10 cellular contexts compared by ENCODE assay signal in genomic region chr4:48483777-48484493, GRCh38. TPM values are rescaled to one million over a fixed set of nuclear protein-coding genes. Genes with fewer than 3 reads are reported as not detected.
DNase-seq lines count a peak whose midpoint lies in the region; ATAC-seq and TF ChIP-seq lines count a peak whose summit lies in the region.
"Had no signal": no experiment of that assay in that cellular context is flagged by ENCODE, and none has a peak within 500 bp of the region (broad histone marks: within the 10 kb centered on the region; RNA-seq: fewer than 3 reads in every experiment).

No MANE protein-coding gene starts in this region.

- ATAC-seq in HG02973 (IDR thresholded peaks at IDR 0.05; ENCODE audit: unreplicated experiment) (no peak), HG03442 (IDR thresholded peaks at IDR 0.05; ENCODE audit: unreplicated experiment) (no peak)

- peak; percentile 27 to 37 for DNase-seq in NCI-H2081 (lab: John Stamatoyannopoulos, UW)
- DNase-seq in NCI-H2081 treated with DMSO at 0.1 percent for 48 hours (lab: John Stamatoyannopoulos, UW): no peak
- no peak for DNase-seq in activated CD4-positive, alpha-beta memory T cell treated with anti-CD3 and anti-CD28 coated beads, Interleukin-2, amount 10 ng/mL, durations not matched to agents 7 days and 5 days
- DNase-seq in iPS DF 6.9 (ENCODE audit: low read depth, low spot score): no peak
- DNase-seq in spleen: peak; percentile 72
- no peak for DNase-seq in inferior parietal cortex (ENCODE audit: extremely low spot score)
- DNase-seq: stimulated activated naive CD4-positive, alpha-beta T cell treated with Interleukin-2 at 50 U/mL for 16 hours had no signal

- H3K4me1 ChIP-seq in iPS DF 6.9 (ENCODE audit: control insufficient read depth, insufficient read depth, low read length) (peaks cover 1% of the 10 kb centered on the region; the same call in 1 of the 2 replicates), spleen (peaks cover 8 to 20% (median 15%) of the 10 kb centered on the region in 6 donors)

- CTCF ChIA-PET in activated CD4-positive, alpha-beta memory T cell treated with anti-CD3 and anti-CD28 coated beads, Interleukin-2, amount 10 ng/mL, durations not matched to agents 7 days and 5 days (lab: Charles Lee): no interaction called here

- H3K4me3 Mint-ChIP-seq in activated CD4-positive, alpha-beta memory T cell treated with anti-CD3 and anti-CD28 coated beads, Interleukin-2, amount 10 ng/mL, durations not matched to agents 7 days and 5 days: peak overlapping the region; percentile 23

- no CpG with 5 or more reads among the region's 66 CpGs for WGBS in iPS DF 6.9 (ENCODE audit: insufficient coverage, insufficient read length)
- 8 to 13% (median 10%) methylated on average over 56 to 66 of the region's 66 CpGs for WGBS in spleen, 5 donors

- intact Hi-C loops in spleen (cut with DNase I; ENCODE audit: low total_unique reads): no loop called here

- peaks cover 16% of the 10 kb centered on the region for H3K4me1 Mint-ChIP-seq in activated CD4-positive, alpha-beta memory T cell treated with anti-CD3 and anti-CD28 coated beads, Interleukin-2, amount 10 ng/mL, durations not matched to agents 7 days and 5 days

- TF ChIP-seq POLR2A in spleen (IDR thresholded peaks at IDR 0.05): no peak

- POLR2A ChIA-PET in activated CD4-positive, alpha-beta memory T cell treated with anti-CD3 and anti-CD28 coated beads, Interleukin-2, amount 10 ng/mL, durations not matched to agents 7 days and 5 days (lab: Charles Lee): interaction anchor here (1.1 kb wide), 1 partner anchor 141 kb away, joined by 3 read pairs; no protein-coding TSS in a partner anchor

- H3K4me3 ChIP-seq in iPS DF 6.9 (ENCODE audit: low read length): peak overlapping the region; percentile 52; the same call in 1 of the 2 replicates
- peak overlapping the region; percentile 17 to 67 (median 29) for H3K4me3 ChIP-seq in spleen

- no peak overlapping the region for H3K27ac Mint-ChIP-seq in activated CD4-positive, alpha-beta memory T cell treated with anti-CD3 and anti-CD28 coated beads, Interleukin-2, amount 10 ng/mL, durations not matched to agents 7 days and 5 days

- no peaks in the 10 kb centered on the region for H3K36me3 Mint-ChIP-seq in activated CD4-positive, alpha-beta memory T cell treated with anti-CD3 and anti-CD28 coated beads, Interleukin-2, amount 10 ng/mL, durations not matched to agents 7 days and 5 days (ENCODE audit: low read depth)

- no peaks in the 10 kb centered on the region for H3K9me3 Mint-ChIP-seq in activated CD4-positive, alpha-beta memory T cell treated with anti-CD3 and anti-CD28 coated beads, Interleukin-2, amount 10 ng/mL, durations not matched to agents 7 days and 5 days

- no peaks in the 10 kb centered on the region for H3K9me3 ChIP-seq in iPS DF 6.9 (ENCODE audit: control insufficient read depth, insufficient read depth, low read length)
- H3K9me3 ChIP-seq in spleen: no peaks in the 10 kb centered on the region

- H3K36me3 ChIP-seq in iPS DF 6.9 (ENCODE audit: control insufficient read depth, insufficient read depth, low read length): no peaks in the 10 kb centered on the region
- no peaks in the 10 kb centered on the region for H3K36me3 ChIP-seq in spleen

- TF ChIP-seq CTCF in spleen (IDR thresholded peaks at IDR 0.05 in 8 of 11, conservative IDR thresholded peaks at IDR 0.05 in 3 of 11): no peak

- no peak overlapping the region for H3K27ac ChIP-seq in iPS DF 6.9 (ENCODE audit: low read length)
- H3K27ac ChIP-seq in spleen: no peak overlapping the region

- H3K27me3 Mint-ChIP-seq in activated CD4-positive, alpha-beta memory T cell treated with anti-CD3 and anti-CD28 coated beads, Interleukin-2, amount 10 ng/mL, durations not matched to agents 7 days and 5 days: peaks cover 66% of the 10 kb centered on the region

- H3K27me3 ChIP-seq in iPS DF 6.9 (ENCODE audit: control insufficient read depth, insufficient read depth, low read length) (peaks cover 24% of the 10 kb centered on the region), spleen (replicated peaks in 1 of 7) (peaks cover 0 to 92% (median 75%) of the 10 kb centered on the region in 7 donors)

RNA-seq across cellular contexts. Expression of gene SLC10A4, which starts 0.8 kb away (rescaled TPM):
- not detected for total RNA-seq in activated CD4-positive, alpha-beta memory T cell treated with anti-CD3 and anti-CD28 coated beads, Interleukin-2, amount 10 ng/mL, durations not matched to agents 7 days and 5 days
- under 1 TPM in 2 of 7 donors, not detected in 5; 0.27 to 0.32 TPM for total RNA-seq in spleen
- under 1 TPM; 0.08 to 0.20 (median 0.13) TPM for polyA plus RNA-seq in spleen

RNA-seq across cellular contexts. Expression of gene ZAR1, which starts 6.1 kb away (rescaled TPM):
- not detected for total RNA-seq in activated CD4-positive, alpha-beta memory T cell treated with anti-CD3 and anti-CD28 coated beads, Interleukin-2, amount 10 ng/mL, durations not matched to agents 7 days and 5 days
- total RNA-seq in spleen: not detected
- polyA plus RNA-seq in spleen: not detected
- total RNA-seq: glomerular endothelial cell had no signal

Comparison
In these comparisons a context has a peak if more than half of its experiments do, and no peak if none do; other contexts are left out.
1. DNase-seq: peak in NCI-H2081 (2 of 2) and spleen (single experiment); none in NCI-H2081 treated with DMSO at 0.1 percent for 48 hours (single experiment), activated CD4-positive, alpha-beta memory T cell treated with anti-CD3 and anti-CD28 coated beads, Interleukin-2, amount 10 ng/mL, durations not matched to agents 7 days and 5 days (single experiment), iPS DF 6.9 (single experiment) and inferior parietal cortex (single experiment).